8 cellular contexts compared by ENCODE assay signal in genomic region chr3:46860381-46861292, GRCh38. TPM values are rescaled to one million over a fixed set of nuclear protein-coding genes. Genes with fewer than 3 reads are reported as not detected.
DNase-seq lines count a peak whose midpoint lies in the region; ATAC-seq, FAIRE-seq and TF ChIP-seq lines count a peak whose summit lies in the region.

No MANE protein-coding gene starts in this region.

- H3K9me3 Mint-ChIP-seq in MCF 10A (ENCODE audit: unreplicated experiment) = no peaks in the 10 kb centered on the region
- no peaks in the 10 kb centered on the region for H3K9me3 Mint-ChIP-seq in nephron progenitor cell

- BruUV-seq in MCF 10A (replicated peaks; lab: Mats Ljungman, UMichigan) = no TSS peak

- H4K20me1 ChIP-seq in KMS-11 (ENCODE audit: insufficient read depth) = no peaks in the 10 kb centered on the region

- DNase-seq in D721Med (ENCODE audit: insufficient read length, low spot score) (no peak), MCF 10A (ENCODE audit: unreplicated experiment) (peak; percentile 37), nephron progenitor cell (peak; percentile 61), AG08396 (ENCODE audit: low spot score) (no peak), amygdala (lab: John Stamatoyannopoulos, UW) (no peak), COLO829 (ENCODE audit: low spot score) (no peak)

- FAIRE-seq in D721Med (lab: Jason Lieb, UNC) = no peak

- POLR2A ChIA-PET in MCF 10A (lab: Yijun Ruan, JAX) = no interaction called here

- H3K36me3 ChIP-seq in KMS-11 (ENCODE audit: insufficient read depth) = no peaks in the 10 kb centered on the region

- H3K27ac ChIP-seq in KMS-11 = no peak overlapping the region

- H3K9ac ChIP-seq in KMS-11 = no peak overlapping the region

- no peak overlapping the region for H3K27ac Mint-ChIP-seq in MCF 10A (ENCODE audit: low read depth, unreplicated experiment)
- H3K27ac Mint-ChIP-seq in nephron progenitor cell = no peak overlapping the region

- H3K79me2 ChIP-seq in KMS-11 (ENCODE audit: insufficient read depth, low read depth) = no peaks in the 10 kb centered on the region

- H3K36me3 Mint-ChIP-seq in MCF 10A (ENCODE audit: insufficient read depth, unreplicated experiment) (no peaks in the 10 kb centered on the region), nephron progenitor cell (ENCODE audit: low read depth) (no peaks in the 10 kb centered on the region)

- no peaks in the 10 kb centered on the region for H3K27me3 ChIP-seq in KMS-11 (ENCODE audit: insufficient read depth, low read depth)

- H2AFZ ChIP-seq in KMS-11 (ENCODE audit: low read depth) = no peak overlapping the region

- H3K4me3 ChIP-seq in KMS-11 (IDR thresholded peaks at IDR 0.05; ENCODE audit: insufficient read depth, low read depth, low read length) = no peak overlapping the region

- no peak for ATAC-seq in HG02763 (IDR thresholded peaks at IDR 0.05; ENCODE audit: unreplicated experiment)

- peak; percentile 11 for TF ChIP-seq CTCF in D721Med (IDR thresholded peaks at IDR 0.05; ENCODE audit: insufficient read depth, missing control alignments)
- 0 out of 2 replicates have a peak, but pooled peaks have one; percentile 24 for TF ChIP-seq CTCF in KMS-11 (conservative IDR thresholded peaks at IDR 0.05; ENCODE audit: low read depth, low read length)
- peak; percentile 32 for TF ChIP-seq CTCF in MCF 10A (IDR thresholded peaks at IDR 0.05; ENCODE audit: unreplicated experiment)
- peak; percentile 58 for TF ChIP-seq CTCF in nephron progenitor cell (IDR thresholded peaks at IDR 0.05)

- H3K4me1 Mint-ChIP-seq in MCF 10A (ENCODE audit: insufficient read depth, unreplicated experiment) (peaks cover 11% of the 10 kb centered on the region), nephron progenitor cell (peaks cover 35% of the 10 kb centered on the region)

- no peak overlapping the region for H3K4me2 ChIP-seq in KMS-11

- H3K4me1 ChIP-seq in KMS-11 (ENCODE audit: low read depth, poor library complexity, severe bottlenecking) = no peaks in the 10 kb centered on the region

- CTCF ChIA-PET in MCF 10A (lab: Yijun Ruan, JAX) = interaction anchor here (0.6 to 1.5 kb wide), 3 partner anchors 35 to 1099 kb away, joined by 3 to 4 read pairs (median 3); no protein-coding TSS in a partner anchor

- H3K27me3 Mint-ChIP-seq in MCF 10A (ENCODE audit: insufficient read depth, unreplicated experiment) (peaks cover 33% of the 10 kb centered on the region), nephron progenitor cell (ENCODE audit: low read depth, poor library complexity) (peaks cover 3% of the 10 kb centered on the region)

- H3K4me3 Mint-ChIP-seq in MCF 10A (ENCODE audit: unreplicated experiment) = no peak overlapping the region
- H3K4me3 Mint-ChIP-seq in nephron progenitor cell = no peak overlapping the region

- intact Hi-C loops in MCF 10A (cut with micrococcal nuclease) = no loop called here

RNA-seq across cellular contexts. Expression of gene MYL3, which starts 2.6 kb away (rescaled TPM):
- not detected in 2 replicates for total RNA-seq in MCF 10A (2022)

RNA-seq across cellular contexts. Expression of gene PTH1R, which starts 16.9 kb away (rescaled TPM):
- not detected in 2 replicates for total RNA-seq in MCF 10A (2022)

Comparison
In these comparisons a context has a peak if more than half of its experiments do, and no peak if none do; other contexts are left out.
1. DNase-seq: peak in MCF 10A (single experiment) and nephron progenitor cell (single experiment); none in D721Med (single experiment), AG08396 (single experiment), amygdala (0 of 56) and COLO829 (single experiment).
2. Peak in every context shown above with its lines, with median percentiles within 50 percentile points of each other: CTCF ChIP-seq.